Comparison of ENCODE assay signal across 2 cellular contexts in the genomic region with DNA sequence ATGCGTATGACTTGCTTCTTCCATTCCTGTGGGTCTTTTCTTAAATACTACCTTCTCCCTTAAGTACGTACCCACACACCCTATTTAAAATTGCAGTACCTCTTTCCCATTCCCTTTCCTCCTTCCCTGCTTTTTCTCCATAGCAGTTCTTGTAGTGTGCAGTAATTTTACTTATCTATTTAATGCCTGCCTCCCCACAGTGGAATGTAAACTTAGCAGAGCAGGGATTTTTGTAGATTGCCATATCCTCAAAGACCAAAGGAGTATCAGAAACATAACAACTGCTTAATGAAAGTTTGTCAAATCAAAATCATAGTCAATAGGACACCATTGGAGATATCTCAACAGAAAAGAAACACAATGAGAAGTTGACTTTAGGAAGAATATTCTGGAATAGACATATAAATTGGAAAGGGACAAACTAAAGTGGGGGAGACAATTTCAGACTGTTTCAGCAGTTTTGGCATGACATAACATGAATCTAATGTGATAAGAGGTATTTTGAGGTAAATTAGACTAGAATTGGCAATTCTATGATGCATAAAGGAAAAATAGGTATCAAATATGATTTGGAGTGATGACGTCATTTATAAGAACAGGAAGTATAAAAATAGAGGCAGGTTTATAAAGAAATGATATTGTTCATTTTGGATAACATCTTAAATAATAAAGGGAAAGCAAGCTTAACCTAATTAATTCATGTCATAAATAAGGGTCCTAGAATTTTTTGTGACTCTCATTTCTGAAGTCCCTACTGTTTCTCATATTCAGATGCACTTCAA.
TF ChIP-seq lines count a peak whose summit lies in the region.

No MANE protein-coding gene starts in this region.

TF ChIP-seq in HepG2, 621 proteins besides CTCF, POLR2A, EP300 and RAD21:
- no peak for TF ChIP-seq ZNF652 (CRISPR knock-in tag; IDR thresholded peaks at IDR 0.05; ENCODE audit: borderline replicate concordance, low read depth)
- no peak for TF ChIP-seq ZNF703 (CRISPR knock-in tag; IDR thresholded peaks at IDR 0.05; ENCODE audit: borderline replicate concordance)
- no peak for TF ChIP-seq AKAP8 (CRISPR knock-in tag; IDR thresholded peaks at IDR 0.05)
- peak; percentile 83 for TF ChIP-seq CREB1 (IDR thresholded peaks at IDR 0.05)
- TF ChIP-seq CREB1 (CRISPR knock-in tag; IDR thresholded peaks at IDR 0.05), result no peak
- TF ChIP-seq ATF7 (IDR thresholded peaks at IDR 0.05), result peak; percentile 95
- TF ChIP-seq ATF7 (CRISPR knock-in tag; IDR thresholded peaks at IDR 0.05), result no peak
- no peak for TF ChIP-seq TRIM24 (CRISPR knock-in tag; IDR thresholded peaks at IDR 0.05)

TF ChIP-seq in H1, 55 proteins besides CTCF, POLR2A, EP300 and RAD21:
- TF ChIP-seq KDM1A (IDR thresholded peaks at IDR 0.05; ENCODE audit: borderline replicate concordance, low read length) (no peak), CBX5 (IDR thresholded peaks at IDR 0.05; ENCODE audit: low read depth, low read length) (no peak), PHF8 (conservative IDR thresholded peaks at IDR 0.05; ENCODE audit: low read depth, low read length) (no peak), RXRA (IDR thresholded peaks at IDR 0.05; ENCODE audit: insufficient read depth, low read depth, low read length) (no peak), ASH2L (IDR thresholded peaks at IDR 0.05; ENCODE audit: low read length) (no peak)
